13 cellular contexts compared by ENCODE assay signal in the genomic region with DNA sequence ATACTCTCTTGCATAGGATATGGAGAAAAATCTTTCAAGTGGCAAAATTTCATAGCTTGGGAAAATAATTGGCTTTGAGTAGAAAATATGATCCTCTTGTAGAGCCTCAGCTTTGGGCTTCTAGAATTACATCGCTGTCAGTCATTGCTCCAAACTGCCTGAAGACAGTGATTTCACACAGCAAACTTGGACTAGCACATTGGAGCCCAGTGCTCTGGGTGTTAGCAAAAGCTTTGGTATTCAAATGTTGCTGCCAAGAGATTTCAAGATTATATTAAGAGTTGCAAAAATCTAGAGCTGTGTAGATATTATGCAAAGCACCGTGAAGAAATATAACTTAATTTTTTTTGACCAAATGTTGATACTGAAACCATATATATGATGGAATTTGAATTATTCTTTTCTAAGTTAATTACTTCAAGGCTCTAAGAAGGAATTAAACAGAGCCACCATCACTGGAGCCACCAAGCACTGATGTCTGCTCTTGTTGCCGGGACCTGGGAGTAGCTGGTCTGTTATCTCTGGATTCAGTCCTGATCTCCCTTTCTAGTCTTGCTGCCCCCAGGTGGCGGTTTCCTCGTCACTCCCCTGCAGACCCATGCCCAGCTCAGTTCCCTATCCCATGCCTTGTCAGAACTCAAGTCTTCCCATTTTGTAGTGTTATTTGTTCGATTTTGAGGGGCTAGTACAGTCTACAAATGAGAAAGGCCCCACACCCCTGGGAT.
A peak's percentile ranks its signal among the peaks of the same experiment; 100 is the strongest.
DNase-seq lines count a peak whose midpoint lies in the region; ATAC-seq, FAIRE-seq and TF ChIP-seq lines count a peak whose summit lies in the region.
"Had no signal": no experiment of that assay in that cellular context is flagged by ENCODE, and none has a peak within 500 bp of the region (broad histone marks: within the 10 kb centered on the region; RNA-seq: fewer than 3 reads in every experiment).

No MANE protein-coding gene starts in this region.

- H3K27ac ChIP-seq in H1 (ENCODE audit: low read depth, low read length) = no peak overlapping the region
- H3K27ac ChIP-seq: KMS-11 had no signal

- H3K9me3 Mint-ChIP-seq in osteocyte (ENCODE audit: unreplicated experiment) = peaks cover 34% of the 10 kb centered on the region

- TF ChIP-seq RAD21 in H1 (IDR thresholded peaks at IDR 0.05 in 1 of 2, conservative IDR thresholded peaks at IDR 0.05 in 1 of 2; ENCODE audit: low read depth in 2 of 2, low read length in 2 of 2) = peak; percentile 51 to 57

- peaks cover 0 to 14% of the 10 kb centered on the region in 2 experiments; a peak in 2 of 4 replicates for H3K9me3 ChIP-seq in H1 (ENCODE audit: insufficient read depth in 2 of 2, low read depth in 1 of 2, low read length in 1 of 2)

- H3K4me1 Mint-ChIP-seq in osteocyte (ENCODE audit: unreplicated experiment) = peaks cover 41% of the 10 kb centered on the region

- H4K5ac ChIP-seq in H1 (ENCODE audit: insufficient read length, low read depth, low read length) = no peak overlapping the region

- H2BK12ac ChIP-seq in H1 (ENCODE audit: low read depth, low read length) = no peak overlapping the region

- no peak for TF ChIP-seq POLR2A in H1 (IDR thresholded peaks at IDR 0.05; ENCODE audit: control extremely low read depth in 1 of 2, low read depth in 2 of 2, low read length in 2 of 2)

- no peak overlapping the region for H2BK15ac ChIP-seq in H1 (ENCODE audit: low read length)

- no peak overlapping the region for H3K23ac ChIP-seq in H1 (ENCODE audit: insufficient read length)

- H3K18ac ChIP-seq in H1 (ENCODE audit: extremely low read depth, low read length) = no peak overlapping the region

- H3K4ac ChIP-seq in H1 (replicated peaks; ENCODE audit: insufficient read length, low read depth, low read length) = no peak overlapping the region

- H3K79me1 ChIP-seq in H1 (ENCODE audit: low read depth, low read length) = no peaks in the 10 kb centered on the region

- peak; percentile 62 for FAIRE-seq in H1 (lab: Jason Lieb, UNC)
- FAIRE-seq: RCC 7860 had no signal

- no peaks in the 10 kb centered on the region for H3K27me3 Mint-ChIP-seq in osteocyte (ENCODE audit: unreplicated experiment)

- no peaks in the 10 kb centered on the region; a peak in 2 of 7 replicates for H3K4me1 ChIP-seq in H1 (replicated peaks in 1 of 4; ENCODE audit: control insufficient read depth in 3 of 4, insufficient read depth in 4 of 4, low read length in 3 of 4)

- TF ChIP-seq EP300 in H1 (IDR thresholded peaks at IDR 0.05; ENCODE audit: borderline replicate concordance in 1 of 2, low read depth in 2 of 2, low read length in 2 of 2) = no peak

- no peak overlapping the region for H3K4me2 ChIP-seq in H1 (ENCODE audit: insufficient read depth in 1 of 2, low read depth in 2 of 2, low read length in 2 of 2)
- H3K4me2 ChIP-seq: KMS-11 had no signal

- no peaks in the 10 kb centered on the region for H4K20me1 ChIP-seq in H1 (replicated peaks in 1 of 2; ENCODE audit: control insufficient read depth in 1 of 2, insufficient read depth in 2 of 2, low read length in 2 of 2)

- H3K36me3 ChIP-seq in H1 (ENCODE audit: control insufficient read depth in 2 of 4, insufficient read depth in 4 of 4, low read length in 3 of 4) = no peaks in the 10 kb centered on the region

- H3K36me3 Mint-ChIP-seq in osteocyte (ENCODE audit: unreplicated experiment) = peaks cover 15% of the 10 kb centered on the region
- H3K36me3 Mint-ChIP-seq: mesothelial cell of epicardium had no signal

- no peak overlapping the region for H4K8ac ChIP-seq in H1 (ENCODE audit: extremely low read depth, insufficient read depth, low read length)

- H3K27me3 ChIP-seq in H1 (replicated peaks in 1 of 4; ENCODE audit: control insufficient read depth in 3 of 4, extremely low read depth in 1 of 4, insufficient read depth in 3 of 4, low read length in 3 of 4) = no peaks in the 10 kb centered on the region

- no peak overlapping the region for H2BK20ac ChIP-seq in H1 (ENCODE audit: low read length)

- DNase-seq in GM12864 (ENCODE audit: low read depth) (no peak), NCI-H226 (peak; percentile 67), H1 (ENCODE audit: low read depth in 1 of 2, low spot score in 2 of 2) (peak; percentile 17 to 65), osteocyte (ENCODE audit: extremely low spot score, unreplicated experiment) (no peak), cardiac septum (ENCODE audit: low spot score) (no peak), head of caudate nucleus (no peak)
- no peak for DNase-seq in activated CD8-positive, alpha-beta memory T cell treated with anti-CD3 and anti-CD28 coated beads, Interleukin-2, amount 50 U/mL, for 4 hours
- DNase-seq: effector memory CD4-positive, alpha-beta T cell; substantia nigra had no signal

- no peak overlapping the region for H2BK120ac ChIP-seq in H1 (replicated peaks; ENCODE audit: low read depth, low read length)

- WGBS in H1 (ENCODE audit: extremely low coverage in 1 of 2, insufficient coverage in 1 of 2, insufficient read length in 1 of 2, insufficient replicate concordance in 2 of 2, low coverage in 1 of 2, low lambda C conversion rate in 2 of 2, missing lambda C conversion rate in 1 of 2), 2 experiments = 74% methylated on average over 6 of the region's 6 CpGs; no CpG with 5 or more reads in 1 of the 2 experiments

- H2AK5ac ChIP-seq in H1 (ENCODE audit: low read depth, low read length) = no peak overlapping the region

- H3K14ac ChIP-seq in H1 (ENCODE audit: insufficient read length) = no peak overlapping the region

- peak overlapping the region; percentile 80 for H3K27ac Mint-ChIP-seq in osteocyte (ENCODE audit: unreplicated experiment)
- H3K27ac Mint-ChIP-seq: mesothelial cell of epicardium had no signal

- H3K23me2 ChIP-seq in H1 (ENCODE audit: low read depth, low read length) = no peaks in the 10 kb centered on the region

- no peak overlapping the region for H3K56ac ChIP-seq in H1 (replicated peaks; ENCODE audit: insufficient read length, low read depth, low read length)

- no peak overlapping the region for H2BK5ac ChIP-seq in H1 (ENCODE audit: low read depth, low read length)

- H3K4me3 ChIP-seq in GM12864 (ENCODE audit: low read depth, low read length) (no peak overlapping the region), H1 (ENCODE audit: extremely low read depth in 1 of 4, insufficient read depth in 2 of 4, low read depth in 3 of 4, low read length in 4 of 4) (no peak overlapping the region)

- peak overlapping the region; percentile 11 for H3K4me3 Mint-ChIP-seq in osteocyte (ENCODE audit: unreplicated experiment)
- H3K4me3 Mint-ChIP-seq: mesothelial cell of epicardium had no signal

- POLR2A ChIA-PET in H1 (lab: Charles Lee; ENCODE audit: partially characterized antibody) = interaction anchor here (1.0 kb wide), 1 partner anchor 260 kb away, joined by 4 read pairs; no protein-coding TSS in a partner anchor

- CTCF ChIA-PET in H1 (lab: Charles Lee; ENCODE audit: partially characterized antibody) = interaction anchor here (0.6 to 2.6 kb wide), 19 partner anchors 9 to 632 kb away, joined by 3 to 13 read pairs (median 3); no protein-coding TSS in a partner anchor

- no peaks in the 10 kb centered on the region for H3K79me2 ChIP-seq in H1 (ENCODE audit: control insufficient read depth in 1 of 2, insufficient read depth in 2 of 2, low read length in 2 of 2)

- TF ChIP-seq CTCF in GM12864 (IDR thresholded peaks at IDR 0.05; ENCODE audit: low read depth, low read length, missing control alignments) = peak; percentile 4
- peak; percentile 34 to 58 (median 53); a peak in 3 of 4 replicates for TF ChIP-seq CTCF in H1 (IDR thresholded peaks at IDR 0.05; ENCODE audit: control extremely low read depth in 1 of 3, insufficient read depth in 1 of 3, low read depth in 1 of 3, low read length in 3 of 3)
- TF ChIP-seq CTCF in osteocyte (IDR thresholded peaks at IDR 0.05) = peak; percentile 33

- intact Hi-C loops in cardiac septum (cut with DNase I) = no loop called here
- intact Hi-C loops in head of caudate nucleus (cut with DNase I) = no loop called here

- peak overlapping the region; percentile 22 for H4K91ac ChIP-seq in H1 (replicated peaks; ENCODE audit: insufficient read length, low read length)

- no peak overlapping the region for H2AFZ ChIP-seq in H1 (ENCODE audit: low read length)

- H3K9ac ChIP-seq in H1 (replicated peaks in 1 of 4; ENCODE audit: extremely low read depth in 1 of 4, low read depth in 3 of 4, low read length in 3 of 4) = no peak overlapping the region
- H3K9ac ChIP-seq: KMS-11 had no signal

- ATAC-seq in GM21390 (IDR thresholded peaks at IDR 0.05; ENCODE audit: unreplicated experiment) = no peak

TF ChIP-seq in H1, 55 proteins besides CTCF, POLR2A, EP300 and RAD21:
- 0 out of 2 replicates have a peak, but pooled peaks have one; percentile 17 for TF ChIP-seq CREB1 (IDR thresholded peaks at IDR 0.05)
- TF ChIP-seq POU5F1 (IDR thresholded peaks at IDR 0.05; ENCODE audit: low read depth, low read length) = no peak
TF ChIP-seq in H1: peak in this region for 1.

Comparison
In these comparisons a context has a peak if more than half of its experiments do, and no peak if none do; other contexts are left out.
1. DNase-seq: peak in NCI-H226 (single experiment) and H1 (2 of 2); none in GM12864 (single experiment), osteocyte (single experiment), activated CD8-positive, alpha-beta memory T cell treated with anti-CD3 and anti-CD28 coated beads, Interleukin-2, amount 50 U/mL, for 4 hours (single experiment), cardiac septum (single experiment) and head of caudate nucleus (0 of 42).
2. Peak in every context shown above with its lines, with median percentiles within 50 percentile points of each other: CTCF ChIP-seq.